Comparison of ENCODE assay signal across 9 cellular contexts in the genomic region with DNA sequence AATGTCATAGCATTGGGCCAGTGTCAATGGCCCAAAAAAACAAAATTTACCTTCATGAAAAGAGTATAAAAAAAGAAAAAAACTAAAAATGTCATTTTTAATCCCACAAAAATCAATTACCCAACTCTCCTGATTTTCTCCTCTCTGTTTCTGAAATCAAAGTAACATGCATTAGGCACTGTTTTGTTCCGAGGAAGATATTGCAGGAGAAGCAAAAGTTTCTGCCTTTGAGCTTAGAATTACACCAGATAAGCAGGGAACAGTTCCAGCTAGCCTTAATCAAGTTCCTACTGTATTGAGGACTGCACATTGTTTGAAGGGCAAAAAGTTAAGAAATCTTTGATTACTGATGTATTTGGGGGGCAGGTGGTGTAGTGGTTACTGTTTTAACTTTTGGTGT. TPM values are rescaled to one million over a fixed set of nuclear protein-coding genes. Genes with fewer than 3 reads are reported as not detected.
DNase-seq lines count a peak whose midpoint lies in the region; ATAC-seq and TF ChIP-seq lines count a peak whose summit lies in the region.
"Had no signal": no experiment of that assay in that cellular context is flagged by ENCODE, and none has a peak within 500 bp of the region (broad histone marks: within the 10 kb centered on the region; RNA-seq: fewer than 3 reads in every experiment).

No MANE protein-coding gene starts in this region.

- peaks cover 11% of the 10 kb centered on the region for H3K27me3 Mint-ChIP-seq in T-helper 2 cell treated with Interferon-gamma antibody and Interleukin-4, amounts not matched to agents 5 μg/mL and 100 μg/mL, for 36 hours (ENCODE audit: low read depth)
- H3K27me3 Mint-ChIP-seq in T-helper 17 cell (no peaks in the 10 kb centered on the region), glutamatergic neuron (ENCODE audit: unreplicated experiment) (peaks cover 6% of the 10 kb centered on the region)
- no peaks in the 10 kb centered on the region for H3K27me3 Mint-ChIP-seq in stimulated activated naive B cell treated with anti-CD40 and anti-IgM and Interleukin-4, amounts not matched to agents 10 μg/mL and 1 μg/mL and 100 μg/mL, for 72 hours

- H3K36me3 Mint-ChIP-seq in T-helper 2 cell treated with Interferon-gamma antibody and Interleukin-4, amounts not matched to agents 5 μg/mL and 100 μg/mL, for 36 hours (ENCODE audit: low read depth): peaks cover 24% of the 10 kb centered on the region
- peaks cover under 1% of the 10 kb centered on the region for H3K36me3 Mint-ChIP-seq in T-helper 17 cell (ENCODE audit: low read depth)
- H3K36me3 Mint-ChIP-seq in glutamatergic neuron (ENCODE audit: unreplicated experiment): peaks cover 5% of the 10 kb centered on the region
- peaks cover 8 to 12% of the 10 kb centered on the region in 2 donors for H3K36me3 Mint-ChIP-seq in stimulated activated naive B cell treated with anti-CD40 and anti-IgM and Interleukin-4, amounts not matched to agents 10 μg/mL and 1 μg/mL and 100 μg/mL, for 72 hours

- H3K9me3 Mint-ChIP-seq in T-helper 2 cell treated with Interferon-gamma antibody and Interleukin-4, amounts not matched to agents 5 μg/mL and 100 μg/mL, for 36 hours: no peaks in the 10 kb centered on the region
- H3K9me3 Mint-ChIP-seq in glutamatergic neuron (ENCODE audit: unreplicated experiment): peaks cover 9% of the 10 kb centered on the region
- no peaks in the 10 kb centered on the region for H3K9me3 Mint-ChIP-seq in stimulated activated naive B cell treated with anti-CD40 and anti-IgM and Interleukin-4, amounts not matched to agents 10 μg/mL and 1 μg/mL and 100 μg/mL, for 72 hours

- no peak for TF ChIP-seq CTCF in glutamatergic neuron (IDR thresholded peaks at IDR 0.05; ENCODE audit: partially characterized antibody, unreplicated experiment)

- ATAC-seq in T-helper 17 cell: no peak
- no peak for ATAC-seq in stimulated activated naive B cell treated with anti-CD40 and anti-IgM and Interleukin-4, amounts not matched to agents 10 μg/mL and 1 μg/mL and 100 μg/mL, for 72 hours (replicated peaks)

- no peak for DNase-seq in T-helper 2 cell treated with Interferon-gamma antibody and Interleukin-4, amounts not matched to agents 5 μg/mL and 100 μg/mL, for 36 hours (ENCODE audit: low spot score)
- no peak for DNase-seq in T-helper 2 cell
- DNase-seq in T-helper 17 cell: no peak
- no peak for DNase-seq in glutamatergic neuron
- no peak for DNase-seq in stimulated activated naive B cell treated with anti-CD40 and anti-IgM and Interleukin-4, amounts not matched to agents 10 μg/mL and 1 μg/mL and 100 μg/mL, for 72 hours
- DNase-seq in inferior parietal cortex (ENCODE audit: extremely low spot score): no peak
- DNase-seq in SIG-M5 (lab: John Stamatoyannopoulos, UW): no peak
- no peak for DNase-seq in NCI-H2081 (lab: John Stamatoyannopoulos, UW)

- H3K9me3 ChIP-seq in T-helper 17 cell (ENCODE audit: control insufficient read depth, low read length, poor library complexity, severe bottlenecking): no peaks in the 10 kb centered on the region
- H3K9me3 ChIP-seq: thyroid gland had no signal

- peak overlapping the region; percentile 20 for H3K4me3 Mint-ChIP-seq in T-helper 2 cell treated with Interferon-gamma antibody and Interleukin-4, amounts not matched to agents 5 μg/mL and 100 μg/mL, for 36 hours
- H3K4me3 Mint-ChIP-seq in T-helper 17 cell: peak overlapping the region; percentile 92
- peak overlapping the region; percentile 96 for H3K4me3 Mint-ChIP-seq in glutamatergic neuron (ENCODE audit: unreplicated experiment)
- H3K4me3 Mint-ChIP-seq in stimulated activated naive B cell treated with anti-CD40 and anti-IgM and Interleukin-4, amounts not matched to agents 10 μg/mL and 1 μg/mL and 100 μg/mL, for 72 hours: no peak overlapping the region

- peaks cover 23% of the 10 kb centered on the region for H3K4me1 Mint-ChIP-seq in T-helper 2 cell treated with Interferon-gamma antibody and Interleukin-4, amounts not matched to agents 5 μg/mL and 100 μg/mL, for 36 hours (ENCODE audit: low read depth)
- peaks cover 17% of the 10 kb centered on the region for H3K4me1 Mint-ChIP-seq in T-helper 17 cell
- peaks cover 10% of the 10 kb centered on the region for H3K4me1 Mint-ChIP-seq in glutamatergic neuron (ENCODE audit: low read depth, unreplicated experiment)
- peaks cover 9 to 28% of the 10 kb centered on the region in 2 donors for H3K4me1 Mint-ChIP-seq in stimulated activated naive B cell treated with anti-CD40 and anti-IgM and Interleukin-4, amounts not matched to agents 10 μg/mL and 1 μg/mL and 100 μg/mL, for 72 hours

- H3K27ac Mint-ChIP-seq in T-helper 2 cell treated with Interferon-gamma antibody and Interleukin-4, amounts not matched to agents 5 μg/mL and 100 μg/mL, for 36 hours: no peak overlapping the region
- H3K27ac Mint-ChIP-seq in T-helper 17 cell: peak overlapping the region; percentile 80
- peak overlapping the region; percentile 72 for H3K27ac Mint-ChIP-seq in glutamatergic neuron (ENCODE audit: unreplicated experiment)
- peak overlapping the region; percentile 97 for H3K27ac Mint-ChIP-seq in stimulated activated naive B cell treated with anti-CD40 and anti-IgM and Interleukin-4, amounts not matched to agents 10 μg/mL and 1 μg/mL and 100 μg/mL, for 72 hours

RNA-seq across cellular contexts. Expression of a gene that starts 1.1 kb away (rescaled TPM):
- total RNA-seq in T-helper 17 cell (100 to 1,000 TPM; 118 to 123 TPM), glutamatergic neuron (ENCODE audit: unreplicated experiment) (49.0 TPM)

RNA-seq across cellular contexts. Expression of a gene that starts 35.8 kb away (rescaled TPM):
- total RNA-seq in T-helper 17 cell: 1,000 to 10,000 TPM; 2,267 to 2,325 TPM
- total RNA-seq in glutamatergic neuron (ENCODE audit: unreplicated experiment): 840 TPM

RNA-seq across cellular contexts. Expression of a gene that starts 41.9 kb away (rescaled TPM):
- total RNA-seq in T-helper 17 cell: 1 to 10 TPM; 1.7 to 2.1 TPM
- total RNA-seq in glutamatergic neuron (ENCODE audit: unreplicated experiment): not detected

RNA-seq across cellular contexts. Expression of a gene that starts 43.5 kb away (rescaled TPM):
- total RNA-seq in T-helper 17 cell (10 to 100 TPM in 1 of 2 donors, 1 to 10 TPM in 1; 7.3 to 11.9 TPM), glutamatergic neuron (ENCODE audit: unreplicated experiment) (11.7 TPM)

Comparison
In these comparisons a context has a peak if more than half of its experiments do, and no peak if none do; other contexts are left out.
1. H3K4me3 Mint-ChIP-seq: peak in T-helper 2 cell treated with Interferon-gamma antibody and Interleukin-4, amounts not matched to agents 5 μg/mL and 100 μg/mL, for 36 hours (single experiment), T-helper 17 cell (single experiment) and glutamatergic neuron (single experiment); none in stimulated activated naive B cell treated with anti-CD40 and anti-IgM and Interleukin-4, amounts not matched to agents 10 μg/mL and 1 μg/mL and 100 μg/mL, for 72 hours (0 of 2).